In genomic region chr4:37762294-37763163, GRCh38 we compare ENCODE assay signal across 12 cellular contexts.
A peak's percentile ranks its signal among the peaks of the same experiment; 100 is the strongest.
DNase-seq lines count a peak whose midpoint lies in the region; ATAC-seq, FAIRE-seq and TF ChIP-seq lines count a peak whose summit lies in the region.
"Had no signal": no experiment of that assay in that cellular context is flagged by ENCODE, and none has a peak within 500 bp of the region (broad histone marks: within the 10 kb centered on the region; RNA-seq: fewer than 3 reads in every experiment).

No MANE protein-coding gene starts in this region.

- ATAC-seq in HepG2 (peak; percentile 21; the same call in 1 of the 3 replicates), right lobe of liver (no peak), heart right ventricle (no peak)

- no peak for TF ChIP-seq POLR2A in HepG2 (IDR thresholded peaks at IDR 0.05; ENCODE audit: insufficient read depth in 1 of 2, low read depth in 2 of 2, low read length in 2 of 2)
- no peak for TF ChIP-seq POLR2A in right lobe of liver (IDR thresholded peaks at IDR 0.05)

- peak overlapping the region; percentile 29 for H3K4me3 Mint-ChIP-seq in type B pancreatic cell
- H3K4me3 Mint-ChIP-seq: CD4-positive, CD25-positive, alpha-beta regulatory T cell had no signal

- H3K27ac Mint-ChIP-seq in type B pancreatic cell: no peak overlapping the region
- H3K27ac Mint-ChIP-seq: CD4-positive, CD25-positive, alpha-beta regulatory T cell had no signal

- intact Hi-C loops in HepG2 (cut with micrococcal nuclease; ENCODE audit: unreplicated experiment) (no loop called here), right lobe of liver (cut with DNase I) (no loop called here), heart right ventricle (cut with DNase I) (no loop called here)

- H4K20me1 ChIP-seq in HepG2 (ENCODE audit: insufficient read depth, low read length): no peaks in the 10 kb centered on the region
- no peaks in the 10 kb centered on the region for H4K20me1 ChIP-seq in OCI-LY1 (ENCODE audit: insufficient read depth, low read length)

- no peaks in the 10 kb centered on the region for H3K36me3 ChIP-seq in HepG2 (replicated peaks in 1 of 2; ENCODE audit: control insufficient read depth in 1 of 2, insufficient read depth in 2 of 2, low read length in 2 of 2)
- no peaks in the 10 kb centered on the region for H3K36me3 ChIP-seq in right lobe of liver
- no peaks in the 10 kb centered on the region for H3K36me3 ChIP-seq in OCI-LY1 (ENCODE audit: insufficient read depth, low read length)
- H3K36me3 ChIP-seq in heart right ventricle: no peaks in the 10 kb centered on the region
- H3K36me3 ChIP-seq: thyroid gland had no signal

- TF ChIP-seq CTCF in HepG2 (CRISPR knock-in tag; IDR thresholded peaks at IDR 0.05) (no peak), right lobe of liver (IDR thresholded peaks at IDR 0.05) (no peak), OCI-LY1 (IDR thresholded peaks at IDR 0.05; ENCODE audit: low read length) (no peak), fibroblast of mammary gland (conservative IDR thresholded peaks at IDR 0.05; ENCODE audit: control insufficient read depth, insufficient read depth, low read depth, low read length) (no peak), type B pancreatic cell (conservative IDR thresholded peaks at IDR 0.05) (no peak), heart right ventricle (IDR thresholded peaks at IDR 0.05) (no peak)

- in situ Hi-C loops in HepG2 (cut with HindIII; ENCODE audit: extremely low pct_ligation_motif_present, low pct_unique_long_range_greater_than_20kb): no loop called here

- H3K79me2 ChIP-seq in HepG2 (ENCODE audit: insufficient read depth, low read length): no peaks in the 10 kb centered on the region
- H3K79me2 ChIP-seq in OCI-LY1 (ENCODE audit: insufficient read depth, low read length): no peaks in the 10 kb centered on the region

- POLR2A ChIA-PET in HepG2 (lab: Yijun Ruan, JAX): no interaction called here

- FAIRE-seq in HepG2 (lab: Jason Lieb, UNC): no peak
- FAIRE-seq: kidney had no signal

- H3K4me1 ChIP-seq in HepG2 (ENCODE audit: insufficient read depth, low read length) (peaks cover 71% of the 10 kb centered on the region), right lobe of liver (peaks cover 0 to 18% (median 6%) of the 10 kb centered on the region in 4 donors), OCI-LY1 (ENCODE audit: insufficient read depth, low read length, severe bottlenecking) (peaks cover 4% of the 10 kb centered on the region), heart right ventricle (peaks cover 0 to 53% (median 10%) of the 10 kb centered on the region in 9 donors)

- TF ChIP-seq EP300 in HepG2 (IDR thresholded peaks at IDR 0.05; ENCODE audit: low read depth in 2 of 2, low read length in 2 of 2) (no peak), HepG2 (CRISPR knock-in tag; IDR thresholded peaks at IDR 0.05; ENCODE audit: borderline replicate concordance) (no peak)

- CTCF ChIA-PET in HepG2 (lab: Yijun Ruan, JAX; ENCODE audit: low intra/inter-chr PET ratio, low total read pairs): no interaction called here

- no peaks in the 10 kb centered on the region for H3K9me3 ChIP-seq in HepG2 (ENCODE audit: low read length)
- H3K9me3 ChIP-seq in right lobe of liver: no peaks in the 10 kb centered on the region
- H3K9me3 ChIP-seq in OCI-LY1 (ENCODE audit: low read length): no peaks in the 10 kb centered on the region
- H3K9me3 ChIP-seq in heart right ventricle: no peaks in the 10 kb centered on the region
- H3K9me3 ChIP-seq: thyroid gland had no signal

- peaks cover 15% of the 10 kb centered on the region for H3K9me3 Mint-ChIP-seq in type B pancreatic cell

- H3K4me3 ChIP-seq in HepG2 (replicated peaks in 1 of 3; ENCODE audit: insufficient read depth in 1 of 3, low read depth in 2 of 3, low read length in 3 of 3) (no peak overlapping the region), right lobe of liver (no peak overlapping the region), OCI-LY1 (ENCODE audit: low read depth, low read length, poor library complexity, severe bottlenecking) (no peak overlapping the region), fibroblast of mammary gland (ENCODE audit: control insufficient read depth, low read depth, low read length) (no peak overlapping the region), heart right ventricle (no peak overlapping the region)
- H3K4me3 ChIP-seq: thyroid gland had no signal

- no TSS peak for BruUV-seq in HepG2 (replicated peaks; lab: Mats Ljungman, UMichigan)

- H3K27ac ChIP-seq in HepG2 (ENCODE audit: extremely low read length, insufficient read depth, low read length): no peak overlapping the region
- no peak overlapping the region for H3K27ac ChIP-seq in right lobe of liver
- H3K27ac ChIP-seq in OCI-LY1 (ENCODE audit: low read depth, low read length, poor library complexity, severe bottlenecking): no peak overlapping the region
- no peak overlapping the region for H3K27ac ChIP-seq in heart right ventricle
- H3K27ac ChIP-seq: thyroid gland had no signal

- no peaks in the 10 kb centered on the region for H3F3A ChIP-seq in OCI-LY1 (ENCODE audit: insufficient read depth, low read length)

- no peaks in the 10 kb centered on the region for H3K9me2 ChIP-seq in OCI-LY1 (ENCODE audit: low read depth, low read length)

- H2AFZ ChIP-seq in HepG2 (ENCODE audit: low read length): no peak overlapping the region
- no peak overlapping the region for H2AFZ ChIP-seq in OCI-LY1 (ENCODE audit: low read length)

- H3K27me3 Mint-ChIP-seq in type B pancreatic cell: no peaks in the 10 kb centered on the region

- peaks cover 0 to 3% of the 10 kb centered on the region in 2 experiments; a peak in 2 of 5 replicates for H3K27me3 ChIP-seq in HepG2 (ENCODE audit: control insufficient read depth in 1 of 2, insufficient read depth in 2 of 2, low read length in 2 of 2)
- no peaks in the 10 kb centered on the region for H3K27me3 ChIP-seq in right lobe of liver
- H3K27me3 ChIP-seq in OCI-LY1 (ENCODE audit: insufficient read depth, low read length): no peaks in the 10 kb centered on the region
- no peaks in the 10 kb centered on the region for H3K27me3 ChIP-seq in heart right ventricle
- H3K27me3 ChIP-seq: thyroid gland had no signal

- H3K4me2 ChIP-seq in HepG2 (ENCODE audit: low read depth, low read length) (peak overlapping the region; percentile 45), OCI-LY1 (ENCODE audit: low read length) (0 out of 2 replicates have a peak overlapping the region, but pooled peaks have one; percentile 16)

- no peaks in the 10 kb centered on the region for H3K36me3 Mint-ChIP-seq in type B pancreatic cell
- H3K36me3 Mint-ChIP-seq: CD4-positive, CD25-positive, alpha-beta regulatory T cell had no signal

- no peak for TF ChIP-seq RAD21 in HepG2 (CRISPR knock-in tag; IDR thresholded peaks at IDR 0.05)

- 25% methylated on average over 6 of the region's 6 CpGs for WGBS in HepG2 (ENCODE audit: low lambda C conversion rate)
- WGBS in right lobe of liver (ENCODE audit: insufficient coverage, low coverage, low lambda C conversion rate, missing lambda C conversion rate): 42% methylated on average over 6 of the region's 6 CpGs
- 63 to 76% methylated on average over 6 of the region's 6 CpGs for WGBS in heart right ventricle, 2 donors

- DNase-seq in HepG2 (ENCODE audit: low spot score) (peak; percentile 9), right lobe of liver (no peak), fibroblast of mammary gland (ENCODE audit: low read depth) (peak; percentile 47), type B pancreatic cell (ENCODE audit: extremely low spot score, unreplicated experiment) (no peak), COLO829 (ENCODE audit: low spot score) (no peak), hypothalamus (lab: John Stamatoyannopoulos, UW) (no peak), heart right ventricle (no peak)
- DNase-seq: kidney, NCI-H526, thyroid gland had no signal

- H3K9ac ChIP-seq in HepG2 (ENCODE audit: insufficient read depth, low read depth, low read length): no peak overlapping the region
- H3K9ac ChIP-seq in OCI-LY1 (ENCODE audit: low read length): no peak overlapping the region

- peaks cover 25% of the 10 kb centered on the region for H3K4me1 Mint-ChIP-seq in type B pancreatic cell (ENCODE audit: unreplicated experiment)

TF ChIP-seq in HepG2, 621 proteins besides CTCF, POLR2A, EP300 and RAD21 (continues in another document):
- TF ChIP-seq RAD51 (IDR thresholded peaks at IDR 0.05; ENCODE audit: borderline replicate concordance) (peak; percentile 50; the same call in 1 of the 2 replicates), ZNF598 (CRISPR knock-in tag; IDR thresholded peaks at IDR 0.05; ENCODE audit: borderline replicate concordance) (no peak), ZNF34 (CRISPR knock-in tag; IDR thresholded peaks at IDR 0.05; ENCODE audit: borderline replicate concordance) (no peak), ZFP37 (CRISPR knock-in tag; IDR thresholded peaks at IDR 0.05; ENCODE audit: borderline replicate concordance) (no peak), SUZ12 (IDR thresholded peaks at IDR 0.05; ENCODE audit: low read depth, low read length) (peak; percentile 37; the same call in 1 of the 2 replicates), HCFC1 (IDR thresholded peaks at IDR 0.05; ENCODE audit: low read depth, low read length) (peak; percentile 66; the same call in 1 of the 2 replicates), NFYB (CRISPR knock-in tag; IDR thresholded peaks at IDR 0.05) (no peak), SIN3B (IDR thresholded peaks at IDR 0.05; ENCODE audit: low read length) (no peak), ZNF530 (CRISPR knock-in tag; IDR thresholded peaks at IDR 0.05; ENCODE audit: low read depth) (no peak), ZNF562 (CRISPR knock-in tag; IDR thresholded peaks at IDR 0.05; ENCODE audit: borderline replicate concordance) (no peak), TEAD3 (CRISPR knock-in tag; optimal IDR thresholded peaks at IDR 0.05; ENCODE audit: borderline replicate concordance) (peak; percentile 30), WIZ (CRISPR knock-in tag; IDR thresholded peaks at IDR 0.05) (no peak)

Comparison
In these comparisons a context has a peak if more than half of its experiments do, and no peak if none do; other contexts are left out.
1. DNase-seq: peak in HepG2 (single experiment) and fibroblast of mammary gland (single experiment); none in right lobe of liver (0 of 3), type B pancreatic cell (single experiment), COLO829 (single experiment), hypothalamus (0 of 51) and heart right ventricle (0 of 2).